ENCODE assay signal across 8 cellular contexts in the genomic region with DNA sequence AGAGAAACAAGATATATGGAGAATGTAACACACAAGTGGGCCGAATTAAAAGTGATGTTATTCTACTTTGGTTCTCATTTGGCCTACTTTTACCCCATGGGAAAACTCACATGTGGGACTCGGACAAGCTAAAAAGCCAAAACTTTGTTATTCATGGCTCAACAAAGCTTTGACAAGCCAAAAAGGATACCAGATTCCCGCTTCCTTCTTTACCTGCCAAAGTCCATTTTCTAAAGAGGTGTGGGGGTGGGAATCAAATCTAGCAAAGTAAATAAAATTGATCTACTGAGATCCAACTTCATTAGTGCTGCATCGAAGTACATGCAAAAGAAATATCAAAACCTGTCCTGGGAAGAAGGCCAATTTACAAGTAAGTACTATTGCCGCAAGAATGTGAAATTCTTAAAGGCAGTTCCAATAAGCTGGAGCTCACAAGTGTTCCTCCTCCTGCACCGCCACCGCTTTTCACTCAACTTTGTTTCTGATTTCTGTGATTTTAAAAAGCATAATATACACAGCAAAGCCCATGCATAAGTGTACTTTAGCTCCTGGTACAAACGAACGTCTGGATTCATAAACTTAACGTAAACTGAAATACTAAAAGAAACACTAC. TPM values are rescaled to one million over a fixed set of nuclear protein-coding genes. Genes with fewer than 3 reads are reported as not detected.
DNase-seq lines count a peak whose midpoint lies in the region; ATAC-seq and TF ChIP-seq lines count a peak whose summit lies in the region.

No MANE protein-coding gene starts in this region.

- WGBS in liver: 19% methylated on average over 10 of the region's 10 CpGs
- WGBS in urinary bladder: 35% methylated on average over 10 of the region's 10 CpGs

- peak overlapping the region; percentile 72 to 76 for H3K9ac ChIP-seq in liver (ENCODE audit: low read depth in 1 of 2, low read length in 2 of 2)

- H3K4me3 ChIP-seq in liver (ENCODE audit: low read depth in 1 of 3, low read length in 3 of 3) (peak overlapping the region; percentile 79 to 93 (median 88)), urinary bladder (ENCODE audit: low read depth, low read length) (peak overlapping the region; percentile 59)

- peak in 1 of 2 donors; percentile 53 for TF ChIP-seq RAD21 in liver (IDR thresholded peaks at IDR 0.05)

- H3K27ac Mint-ChIP-seq in activated naive CD4-positive, alpha-beta T cell treated with anti-CD3 and anti-CD28 coated beads, Interleukin-2, amount 50 U/mL, for 24 hours: peak overlapping the region; percentile 84

- H3K27ac ChIP-seq in liver (ENCODE audit: low read depth in 1 of 2, low read length in 2 of 2): peak overlapping the region; percentile 99
- no peak overlapping the region for H3K27ac ChIP-seq in urinary bladder (ENCODE audit: low read depth)

- H3K27me3 Mint-ChIP-seq in activated naive CD4-positive, alpha-beta T cell treated with anti-CD3 and anti-CD28 coated beads, Interleukin-2, amount 50 U/mL, for 24 hours: no peaks in the 10 kb centered on the region

- ATAC-seq in HG02970 (IDR thresholded peaks at IDR 0.05; ENCODE audit: low FRiP score, unreplicated experiment) (no peak), HG02852 (IDR thresholded peaks at IDR 0.05; ENCODE audit: unreplicated experiment) (no peak)

- H3K36me3 ChIP-seq in liver (ENCODE audit: control insufficient read depth in 4 of 4, insufficient read depth in 3 of 4, low read depth in 1 of 4, low read length in 3 of 4) (peaks cover 0 to 2% (median 0%) of the 10 kb centered on the region in 4 donors), urinary bladder (ENCODE audit: insufficient read depth) (no peaks in the 10 kb centered on the region)

- H3K4me1 ChIP-seq in liver (ENCODE audit: control insufficient read depth in 4 of 4, insufficient read depth in 4 of 4, low read length in 3 of 4) (peaks cover 8 to 52% (median 40%) of the 10 kb centered on the region in 4 donors), urinary bladder (ENCODE audit: insufficient read depth) (peaks cover 2% of the 10 kb centered on the region)

- peaks cover 59% of the 10 kb centered on the region for H3K4me1 Mint-ChIP-seq in activated naive CD4-positive, alpha-beta T cell treated with anti-CD3 and anti-CD28 coated beads, Interleukin-2, amount 50 U/mL, for 24 hours

- peaks cover 14% of the 10 kb centered on the region for H3K36me3 Mint-ChIP-seq in activated naive CD4-positive, alpha-beta T cell treated with anti-CD3 and anti-CD28 coated beads, Interleukin-2, amount 50 U/mL, for 24 hours

- no peaks in the 10 kb centered on the region for H3K27me3 ChIP-seq in liver (ENCODE audit: control insufficient read depth in 4 of 4, insufficient read depth in 4 of 4, low read length in 3 of 4)

- no peaks in the 10 kb centered on the region for H3K9me3 Mint-ChIP-seq in activated naive CD4-positive, alpha-beta T cell treated with anti-CD3 and anti-CD28 coated beads, Interleukin-2, amount 50 U/mL, for 24 hours

- H3K4me3 Mint-ChIP-seq in activated naive CD4-positive, alpha-beta T cell treated with anti-CD3 and anti-CD28 coated beads, Interleukin-2, amount 50 U/mL, for 24 hours: peak overlapping the region; percentile 95

- TF ChIP-seq CTCF in liver (IDR thresholded peaks at IDR 0.05; ENCODE audit: low read depth, low read length, missing input control): no peak

- H3K9me3 ChIP-seq in liver (ENCODE audit: control insufficient read depth in 4 of 4, low read length in 3 of 4): peaks cover 0 to 1% (median 0%) of the 10 kb centered on the region in 4 donors

- no peak for DNase-seq in activated naive CD4-positive, alpha-beta T cell (lab: John Stamatoyannopoulos, UW)
- DNase-seq in astrocyte of the hippocampus (ENCODE audit: low read depth, low spot score) (peak; percentile 74), COR-L47 (lab: John Stamatoyannopoulos, UW) (no peak)

TF ChIP-seq in liver, 16 proteins besides CTCF, POLR2A, EP300 and RAD21:
- TF ChIP-seq, protein P1, sequence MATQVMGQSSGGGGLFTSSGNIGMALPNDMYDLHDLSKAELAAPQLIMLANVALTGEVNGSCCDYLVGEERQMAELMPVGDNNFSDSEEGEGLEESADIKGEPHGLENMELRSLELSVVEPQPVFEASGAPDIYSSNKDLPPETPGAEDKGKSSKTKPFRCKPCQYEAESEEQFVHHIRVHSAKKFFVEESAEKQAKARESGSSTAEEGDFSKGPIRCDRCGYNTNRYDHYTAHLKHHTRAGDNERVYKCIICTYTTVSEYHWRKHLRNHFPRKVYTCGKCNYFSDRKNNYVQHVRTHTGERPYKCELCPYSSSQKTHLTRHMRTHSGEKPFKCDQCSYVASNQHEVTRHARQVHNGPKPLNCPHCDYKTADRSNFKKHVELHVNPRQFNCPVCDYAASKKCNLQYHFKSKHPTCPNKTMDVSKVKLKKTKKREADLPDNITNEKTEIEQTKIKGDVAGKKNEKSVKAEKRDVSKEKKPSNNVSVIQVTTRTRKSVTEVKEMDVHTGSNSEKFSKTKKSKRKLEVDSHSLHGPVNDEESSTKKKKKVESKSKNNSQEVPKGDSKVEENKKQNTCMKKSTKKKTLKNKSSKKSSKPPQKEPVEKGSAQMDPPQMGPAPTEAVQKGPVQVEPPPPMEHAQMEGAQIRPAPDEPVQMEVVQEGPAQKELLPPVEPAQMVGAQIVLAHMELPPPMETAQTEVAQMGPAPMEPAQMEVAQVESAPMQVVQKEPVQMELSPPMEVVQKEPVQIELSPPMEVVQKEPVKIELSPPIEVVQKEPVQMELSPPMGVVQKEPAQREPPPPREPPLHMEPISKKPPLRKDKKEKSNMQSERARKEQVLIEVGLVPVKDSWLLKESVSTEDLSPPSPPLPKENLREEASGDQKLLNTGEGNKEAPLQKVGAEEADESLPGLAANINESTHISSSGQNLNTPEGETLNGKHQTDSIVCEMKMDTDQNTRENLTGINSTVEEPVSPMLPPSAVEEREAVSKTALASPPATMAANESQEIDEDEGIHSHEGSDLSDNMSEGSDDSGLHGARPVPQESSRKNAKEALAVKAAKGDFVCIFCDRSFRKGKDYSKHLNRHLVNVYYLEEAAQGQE (IDR thresholded peaks at IDR 0.05): no peak
- TF ChIP-seq JUND (IDR thresholded peaks at IDR 0.05) (peak; percentile 28 to 44), NR2F2 (IDR thresholded peaks at IDR 0.05) (peak; percentile 12), TAF1 (conservative IDR thresholded peaks at IDR 0.05) (peak; percentile 58), HNF4A (conservative IDR thresholded peaks at IDR 0.05) (peak; percentile 82 to 91), EGR1 (IDR thresholded peaks at IDR 0.05; ENCODE audit: low read depth in 2 of 2) (peak in 1 of 2 donors; percentile 55), GABPA (IDR thresholded peaks at IDR 0.05 in 1 of 2, conservative IDR thresholded peaks at IDR 0.05 in 1 of 2) (no peak), YY1 (IDR thresholded peaks at IDR 0.05) (peak; percentile 43), FOXA1 (IDR thresholded peaks at IDR 0.05) (no peak), RXRA (IDR thresholded peaks at IDR 0.05) (peak; percentile 28 to 46), HNF4G (IDR thresholded peaks at IDR 0.05) (peak; percentile 78), SP1 (IDR thresholded peaks at IDR 0.05) (peak; percentile 51), FOXA2 (IDR thresholded peaks at IDR 0.05) (peak; percentile 8)
- TF ChIP-seq, protein P2, sequence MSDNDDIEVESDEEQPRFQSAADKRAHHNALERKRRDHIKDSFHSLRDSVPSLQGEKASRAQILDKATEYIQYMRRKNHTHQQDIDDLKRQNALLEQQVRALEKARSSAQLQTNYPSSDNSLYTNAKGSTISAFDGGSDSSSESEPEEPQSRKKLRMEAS (IDR thresholded peaks at IDR 0.05): no peak
- TF ChIP-seq, protein P3, sequence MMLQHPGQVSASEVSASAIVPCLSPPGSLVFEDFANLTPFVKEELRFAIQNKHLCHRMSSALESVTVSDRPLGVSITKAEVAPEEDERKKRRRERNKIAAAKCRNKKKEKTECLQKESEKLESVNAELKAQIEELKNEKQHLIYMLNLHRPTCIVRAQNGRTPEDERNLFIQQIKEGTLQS (IDR thresholded peaks at IDR 0.05): peak; percentile 50
- TF ChIP-seq, protein P4, sequence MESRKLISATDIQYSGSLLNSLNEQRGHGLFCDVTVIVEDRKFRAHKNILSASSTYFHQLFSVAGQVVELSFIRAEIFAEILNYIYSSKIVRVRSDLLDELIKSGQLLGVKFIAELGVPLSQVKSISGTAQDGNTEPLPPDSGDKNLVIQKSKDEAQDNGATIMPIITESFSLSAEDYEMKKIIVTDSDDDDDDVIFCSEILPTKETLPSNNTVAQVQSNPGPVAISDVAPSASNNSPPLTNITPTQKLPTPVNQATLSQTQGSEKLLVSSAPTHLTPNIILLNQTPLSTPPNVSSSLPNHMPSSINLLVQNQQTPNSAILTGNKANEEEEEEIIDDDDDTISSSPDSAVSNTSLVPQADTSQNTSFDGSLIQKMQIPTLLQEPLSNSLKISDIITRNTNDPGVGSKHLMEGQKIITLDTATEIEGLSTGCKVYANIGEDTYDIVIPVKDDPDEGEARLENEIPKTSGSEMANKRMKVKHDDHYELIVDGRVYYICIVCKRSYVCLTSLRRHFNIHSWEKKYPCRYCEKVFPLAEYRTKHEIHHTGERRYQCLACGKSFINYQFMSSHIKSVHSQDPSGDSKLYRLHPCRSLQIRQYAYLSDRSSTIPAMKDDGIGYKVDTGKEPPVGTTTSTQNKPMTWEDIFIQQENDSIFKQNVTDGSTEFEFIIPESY (IDR thresholded peaks at IDR 0.05): no peak
TF ChIP-seq in liver: peak in this region for 11.

RNA-seq across cellular contexts. Expression of a gene that starts 1.1 kb away (rescaled TPM):
- 10 to 100 TPM; 13.8 to 25.9 TPM for total RNA-seq in liver
- 10 to 100 TPM in 1 of 2 donors, 1 to 10 TPM in 1; 6.2 to 12.8 TPM for polyA plus RNA-seq in liver
- 11.6 TPM for total RNA-seq in urinary bladder
- 4.8 TPM for polyA plus RNA-seq in urinary bladder

RNA-seq across cellular contexts. Expression of a gene that starts 2.5 kb away (rescaled TPM):
- total RNA-seq in liver: 10 to 100 TPM; 33.8 to 45.0 TPM
- polyA plus RNA-seq in liver: 10 to 100 TPM; 31.4 to 33.3 TPM
- 64.5 TPM for total RNA-seq in urinary bladder
- 132 TPM for polyA plus RNA-seq in urinary bladder
